8 cellular contexts compared by ENCODE assay signal in genomic region chr21:45405819-45406762, GRCh38. TPM values are rescaled to one million over a fixed set of nuclear protein-coding genes. Genes with fewer than 3 reads are reported as not detected.
DNase-seq lines count a peak whose midpoint lies in the region; ATAC-seq and TF ChIP-seq lines count a peak whose summit lies in the region.

No MANE protein-coding gene starts in this region.

- H3K36me3 ChIP-seq in parathyroid adenoma (ENCODE audit: control insufficient read depth, insufficient read depth, low read length): no peaks in the 10 kb centered on the region
- no peaks in the 10 kb centered on the region for H3K36me3 ChIP-seq in OCI-LY7 (ENCODE audit: insufficient read depth, low read length)

- H3K27me3 Mint-ChIP-seq in Calu3 (ENCODE audit: unreplicated experiment): no peaks in the 10 kb centered on the region

- H3K27ac ChIP-seq in parathyroid adenoma (peak overlapping the region; percentile 41), OCI-LY7 (ENCODE audit: low read depth, low read length, poor library complexity, severe bottlenecking) (no peak overlapping the region)

- intact Hi-C loops in Calu3 (cut with micrococcal nuclease; ENCODE audit: unreplicated experiment): loop anchor here (1.0 kb wide), 1 partner anchor 42 kb away; no protein-coding TSS in a partner anchor
- intact Hi-C loops in OCI-LY7 (cut with micrococcal nuclease; ENCODE audit: unreplicated experiment): no loop called here

- no peaks in the 10 kb centered on the region for H3K4me1 ChIP-seq in parathyroid adenoma
- H3K4me1 ChIP-seq in OCI-LY7 (ENCODE audit: insufficient read depth, low read length, poor library complexity, severe bottlenecking): no peaks in the 10 kb centered on the region

- peaks cover 39% of the 10 kb centered on the region for H3K4me1 Mint-ChIP-seq in Calu3 (ENCODE audit: low read depth, unreplicated experiment)

- peaks cover 23% of the 10 kb centered on the region for H3K36me3 Mint-ChIP-seq in Calu3 (ENCODE audit: insufficient read depth, unreplicated experiment)

- CTCF ChIA-PET in Calu3 (lab: Charles Lee): interaction anchor here (0.8 kb wide), 1 partner anchor 15 kb away, joined by 4 read pairs; no protein-coding TSS in a partner anchor
- CTCF ChIA-PET in OCI-LY7 (lab: Charles Lee; ENCODE audit: unreplicated experiment): no interaction called here

- peak overlapping the region; percentile 27 for H3K27ac Mint-ChIP-seq in Calu3 (ENCODE audit: unreplicated experiment)

- H3K9ac ChIP-seq in parathyroid adenoma: no peak overlapping the region

- no TSS peak for BruUV-seq in Calu3 (replicated peaks; lab: Mats Ljungman, UMichigan)
- BruUV-seq in OCI-LY7 (replicated peaks; lab: Mats Ljungman, UMichigan): no TSS peak

- H3K9me3 ChIP-seq in parathyroid adenoma (ENCODE audit: control insufficient read depth, low read length) (no peaks in the 10 kb centered on the region), OCI-LY7 (ENCODE audit: low read length) (no peaks in the 10 kb centered on the region)

- no peaks in the 10 kb centered on the region for H3K9me2 ChIP-seq in OCI-LY7 (ENCODE audit: insufficient read depth, low read length)

- no peaks in the 10 kb centered on the region for H3K27me3 ChIP-seq in parathyroid adenoma (ENCODE audit: control insufficient read depth, insufficient read depth, low read length)

- ATAC-seq in HG03039 (IDR thresholded peaks at IDR 0.05; ENCODE audit: unreplicated experiment): no peak

- no peaks in the 10 kb centered on the region for H4K20me1 ChIP-seq in OCI-LY7 (ENCODE audit: insufficient read depth, low read length)

- H2AFZ ChIP-seq in parathyroid adenoma (no peak overlapping the region), OCI-LY7 (ENCODE audit: low read length) (no peak overlapping the region)

- POLR2A ChIA-PET in OCI-LY7 (lab: Charles Lee): no interaction called here

- peak overlapping the region; percentile 70 for H3K4me2 ChIP-seq in parathyroid adenoma (ENCODE audit: low read length)
- H3K4me2 ChIP-seq in OCI-LY7 (ENCODE audit: low read length): no peak overlapping the region

- H3K79me2 ChIP-seq in parathyroid adenoma (no peaks in the 10 kb centered on the region), OCI-LY7 (ENCODE audit: insufficient read depth, low read depth, low read length) (no peaks in the 10 kb centered on the region)

- H3K4me3 ChIP-seq in fibroblast of mammary gland (ENCODE audit: control insufficient read depth, low read depth, low read length): peak overlapping the region; percentile 47
- H3K4me3 ChIP-seq in parathyroid adenoma (ENCODE audit: low read depth, low read length): no peak overlapping the region
- no peak overlapping the region for H3K4me3 ChIP-seq in OCI-LY7 (ENCODE audit: low read depth, low read length, poor library complexity, severe bottlenecking)

- no peaks in the 10 kb centered on the region for H3K9me3 Mint-ChIP-seq in Calu3 (ENCODE audit: low read depth, unreplicated experiment)

- peak overlapping the region; percentile 61 for H3K4me3 Mint-ChIP-seq in Calu3 (ENCODE audit: low read depth, unreplicated experiment)

- DNase-seq in Calu3 (peak; percentile 31), SW480 (ENCODE audit: low spot score) (peak; percentile 75), fibroblast of mammary gland (ENCODE audit: low read depth) (peak; percentile 45), OCI-LY7 (ENCODE audit: low spot score) (no peak), NCI-H2171 (lab: John Stamatoyannopoulos, UW) (no peak), Ammon's horn (ENCODE audit: low spot score) (no peak)

- TF ChIP-seq CTCF in Calu3 (IDR thresholded peaks at IDR 0.05; ENCODE audit: unreplicated experiment) (no peak), fibroblast of mammary gland (conservative IDR thresholded peaks at IDR 0.05; ENCODE audit: control insufficient read depth, insufficient read depth, low read depth, low read length) (no peak), parathyroid adenoma (IDR thresholded peaks at IDR 0.05) (no peak), OCI-LY7 (conservative IDR thresholded peaks at IDR 0.05; ENCODE audit: low read length) (no peak)

RNA-seq across cellular contexts. Expression of gene COL18A1, which starts 1.1 kb away (rescaled TPM):
- total RNA-seq in Calu3 (2022) (54.5 and 82.9 TPM in 2 replicates), OCI-LY7 (2022) (0.18 and 0.23 TPM in 2 replicates)
- total RNA-seq in OCI-LY7 (2014; rRNA removed; shearing (Covaris generic)): 4.9 and 7.4 TPM in 2 replicates

Comparison
In these comparisons a context has a peak if more than half of its experiments do, and no peak if none do; other contexts are left out.
1. DNase-seq: peak in Calu3 (single experiment), SW480 (single experiment) and fibroblast of mammary gland (single experiment); none in OCI-LY7 (single experiment), NCI-H2171 (single experiment) and Ammon's horn (single experiment).